ENCODE assay signal across 32 cellular contexts in the genomic region with DNA sequence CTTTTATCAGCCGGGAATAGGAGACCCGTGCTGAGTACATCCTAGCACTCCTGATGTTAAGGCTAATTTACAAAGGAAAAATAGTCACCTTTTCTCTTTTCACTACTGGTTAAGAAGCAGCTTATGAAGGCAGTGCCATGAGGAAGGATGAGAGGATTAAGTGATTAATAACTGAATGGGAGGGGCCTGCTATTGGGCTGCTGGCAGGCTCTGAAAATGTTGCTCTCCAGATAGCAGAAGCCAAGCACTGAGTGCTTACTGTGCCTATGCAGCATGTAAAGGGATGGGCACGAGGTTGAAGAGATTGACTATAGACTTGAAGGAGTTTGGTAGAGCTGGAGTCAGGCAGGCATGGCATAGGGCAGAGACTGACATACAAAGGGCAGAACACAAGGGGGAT.
"Had no signal": no experiment of that assay in that cellular context is flagged by ENCODE, and none has a peak within 500 bp of the region (broad histone marks: within the 10 kb centered on the region; RNA-seq: fewer than 3 reads in every experiment).

No MANE protein-coding gene starts in this region.

- H3K4me1 Mint-ChIP-seq: activated CD4-positive, alpha-beta memory T cell treated with anti-CD3 and anti-CD28 coated beads, Interleukin-2, amount 10 ng/mL, durations not matched to agents 7 days and 5 days; activated CD4-positive, alpha-beta T cell treated with anti-CD3 and anti-CD28 coated beads, Interleukin-2, amount 10 ng/mL, durations not matched to agents 7 days and 5 days; activated naive CD4-positive, alpha-beta T cell treated with anti-CD3 and anti-CD28 coated beads, Interleukin-2, amount 10 ng/mL, durations not matched to agents 7 days and 5 days; activated naive CD8-positive, alpha-beta T cell treated with anti-CD3 and anti-CD28 coated beads, Interleukin-2, amount 10 ng/mL, durations not matched to agents 7 days and 5 days; central memory CD8-positive, alpha-beta T cell; endodermal cell had no signal

- H3K27me3 Mint-ChIP-seq: activated naive CD4-positive, alpha-beta T cell treated with anti-CD3 and anti-CD28 coated beads, Interleukin-2, amount 10 ng/mL, durations not matched to agents 7 days and 5 days had no signal

- H3K36me3 Mint-ChIP-seq: activated naive CD8-positive, alpha-beta T cell treated with anti-CD3 and anti-CD28 coated beads, Interleukin-2, amount 10 ng/mL, durations not matched to agents 7 days and 5 days had no signal

- H3K27me3 ChIP-seq: brain microvascular endothelial cell had no signal

- H3K36me3 ChIP-seq: brain microvascular endothelial cell had no signal

- DNase-seq: activated CD4-positive, alpha-beta memory T cell treated with anti-CD3 and anti-CD28 coated beads, Interleukin-2, amount 10 ng/mL, durations not matched to agents 7 days and 5 days; activated CD4-positive, alpha-beta T cell treated with anti-CD3 and anti-CD28 coated beads for 1 hour; activated CD4-positive, alpha-beta T cell treated with anti-CD3 and anti-CD28 coated beads for 4 hours; activated CD4-positive, alpha-beta T cell treated with anti-CD3 and anti-CD28 coated beads, Interleukin-2, amount 10 ng/mL, durations not matched to agents 7 days and 5 days; activated CD4-positive, alpha-beta T cell treated with anti-CD3 and anti-CD28 coated beads, Interleukin-2, amount 50 U/mL, for 4 hours; activated CD8-positive, alpha-beta memory T cell treated with anti-CD3 and anti-CD28 coated beads, Interleukin-2, amount 50 U/mL, for 48 hours; activated gamma-delta T cell; activated naive CD4-positive, alpha-beta T cell; activated naive CD4-positive, alpha-beta T cell treated with anti-CD3 and anti-CD28 coated beads, Interleukin-2, amount 10 ng/mL, durations not matched to agents 7 days and 5 days; activated naive CD8-positive, alpha-beta T cell treated with anti-CD3 and anti-CD28 coated beads, Interleukin-2, amount 10 ng/mL, durations not matched to agents 7 days and 5 days; activated T-cell treated with anti-CD3 and anti-CD28 coated beads for 4 hours; activated T-cell treated with anti-CD3 and anti-CD28 coated beads, Interleukin-2, amount 50 U/mL, for 24 hours; activated T-cell treated with anti-CD3 and anti-CD28 coated beads, Interleukin-2, amount 50 U/mL, for 72 hours; amniotic stem cell; anterior cingulate cortex; brain microvascular endothelial cell; dorsolateral prefrontal cortex; effector memory CD4-positive, alpha-beta T cell; endodermal cell; foreskin fibroblast; head of caudate nucleus; hippocampal formation; T1000 had no signal

- FAIRE-seq: astrocyte, bronchial epithelial cell, frontal cortex had no signal

- H3K27ac ChIP-seq: brain microvascular endothelial cell, coronary artery, dorsolateral prefrontal cortex had no signal

- H3K4me3 Mint-ChIP-seq: activated CD4-positive, alpha-beta memory T cell treated with anti-CD3 and anti-CD28 coated beads, Interleukin-2, amount 10 ng/mL, durations not matched to agents 7 days and 5 days; activated CD4-positive, alpha-beta T cell treated with anti-CD3 and anti-CD28 coated beads, Interleukin-2, amount 10 ng/mL, durations not matched to agents 7 days and 5 days; activated naive CD4-positive, alpha-beta T cell treated with anti-CD3 and anti-CD28 coated beads, Interleukin-2, amount 10 ng/mL, durations not matched to agents 7 days and 5 days; activated naive CD8-positive, alpha-beta T cell treated with anti-CD3 and anti-CD28 coated beads, Interleukin-2, amount 10 ng/mL, durations not matched to agents 7 days and 5 days; activated T-cell treated with anti-CD3 and anti-CD28 coated beads, Interleukin-2, amount 50 U/mL, for 24 hours; activated T-cell treated with anti-CD3 and anti-CD28 coated beads, Interleukin-2, amount 50 U/mL, for 72 hours; central memory CD8-positive, alpha-beta T cell; dendritic cell treated with granulocyte-macrophage colony-stimulating factor and Interleukin-4, amounts not matched to agents 40 ng/mL and 50 ng/mL, for 4 days; endodermal cell; WTC11 had no signal

- H3K9me3 Mint-ChIP-seq: activated CD4-positive, alpha-beta T cell treated with anti-CD3 and anti-CD28 coated beads, Interleukin-2, amount 10 ng/mL, durations not matched to agents 7 days and 5 days had no signal

- H3K27ac Mint-ChIP-seq: activated CD4-positive, alpha-beta memory T cell treated with anti-CD3 and anti-CD28 coated beads, Interleukin-2, amount 10 ng/mL, durations not matched to agents 7 days and 5 days; activated CD4-positive, alpha-beta T cell treated with anti-CD3 and anti-CD28 coated beads, Interleukin-2, amount 10 ng/mL, durations not matched to agents 7 days and 5 days; activated naive CD4-positive, alpha-beta T cell treated with anti-CD3 and anti-CD28 coated beads, Interleukin-2, amount 10 ng/mL, durations not matched to agents 7 days and 5 days; activated naive CD4-positive, alpha-beta T cell treated with anti-CD3 and anti-CD28 coated beads, Interleukin-2, amount 50 U/mL, for 72 hours; activated naive CD8-positive, alpha-beta T cell treated with anti-CD3 and anti-CD28 coated beads, Interleukin-2, amount 10 ng/mL, durations not matched to agents 7 days and 5 days; activated T-cell treated with anti-CD3 and anti-CD28 coated beads, Interleukin-2, amount 50 U/mL, for 24 hours; activated T-cell treated with anti-CD3 and anti-CD28 coated beads, Interleukin-2, amount 50 U/mL, for 72 hours; dendritic cell treated with granulocyte-macrophage colony-stimulating factor and Interleukin-4, amounts not matched to agents 40 ng/mL and 50 ng/mL, for 4 days; endodermal cell; WTC11 had no signal

- ATAC-seq: activated naive CD4-positive, alpha-beta T cell treated with anti-CD3 and anti-CD28 coated beads, Interleukin-2, amount 50 U/mL, for 72 hours; activated T-cell treated with anti-CD3 and anti-CD28 coated beads, Interleukin-2, amount 50 U/mL, for 72 hours; esophagus mucosa; WTC11 had no signal

- H3K4me3 ChIP-seq: coronary artery, dorsolateral prefrontal cortex had no signal
